Comparison of ENCODE assay signal across 1 cellular context in genomic region chr10:112246-112645, GRCh38.
TF ChIP-seq lines count a peak whose summit lies in the region.

No MANE protein-coding gene starts in this region.

TF ChIP-seq in IMR-90, 13 proteins besides CTCF, POLR2A, EP300 and RAD21 (continued from another document):
- no peak for TF ChIP-seq RFX5 (IDR thresholded peaks at IDR 0.05; ENCODE audit: low read depth, low read length)
